Comparison of ENCODE assay signal across 34 cellular contexts in the genomic region with DNA sequence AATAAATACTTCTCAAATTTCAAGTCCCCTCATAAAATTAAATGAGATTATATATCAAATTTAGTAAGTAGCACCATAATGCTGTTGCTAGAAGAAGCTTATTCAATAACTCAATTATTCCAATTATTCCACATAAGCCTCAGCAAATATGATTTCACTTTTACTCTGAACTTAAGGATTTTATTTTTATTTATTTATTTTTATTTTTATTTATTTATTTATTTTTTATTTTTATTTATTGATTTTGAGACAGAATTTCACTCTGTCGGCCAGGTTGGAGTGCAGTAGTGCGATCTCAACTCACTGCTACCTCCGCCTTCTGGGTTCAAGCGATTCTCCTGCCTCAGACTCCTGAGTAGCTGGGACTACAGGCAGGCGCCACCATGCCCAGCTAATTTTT.
DNase-seq lines count a peak whose midpoint lies in the region; ATAC-seq, FAIRE-seq and TF ChIP-seq lines count a peak whose summit lies in the region.
"Had no signal": no experiment of that assay in that cellular context is flagged by ENCODE, and none has a peak within 500 bp of the region (broad histone marks: within the 10 kb centered on the region; RNA-seq: fewer than 3 reads in every experiment).

No MANE protein-coding gene starts in this region.

- FAIRE-seq in A204.1 (lab: Jason Lieb, UNC) (peak; percentile 14), small intestine (lab: Jason Lieb, UNC) (peak; percentile 30)
- FAIRE-seq: A549, D721Med had no signal

- H3K4me1 Mint-ChIP-seq in WTC11: no peaks in the 10 kb centered on the region
- H3K4me1 Mint-ChIP-seq: B cell; CD14-positive monocyte; CD4-positive, alpha-beta memory T cell; CD4-positive, CD25-positive, alpha-beta regulatory T cell; CD8-positive, alpha-beta memory T cell had no signal

- H3K9me3 ChIP-seq in small intestine (ENCODE audit: control insufficient read depth, low read depth): peaks cover 2% of the 10 kb centered on the region
- H3K9me3 ChIP-seq: BE2C had no signal

- no peak for ATAC-seq in WTC11
- ATAC-seq: A549; CD8-positive, alpha-beta T cell had no signal

- H3K4me1 ChIP-seq in small intestine (ENCODE audit: control insufficient read depth in 2 of 2, insufficient read depth in 1 of 2, low read depth in 1 of 2, low read length in 1 of 2): no peaks in the 10 kb centered on the region
- H3K4me1 ChIP-seq: A549; BE2C; BLaER1; BLaER1 treated with 17β-estradiol and CSF1 and Interleukin-3, amounts not matched to agents 10 nM and 100 nM; Caco-2 had no signal

- 94 to 96% (median 95%) methylated on average over 5 of the region's 5 CpGs for WGBS in small intestine, 3 donors

- TF ChIP-seq CTCF in WTC11 (IDR thresholded peaks at IDR 0.05): no peak

- CTCF ChIA-PET in WTC11 (lab: Charles Lee): no interaction called here

- H3K27ac ChIP-seq in small intestine (ENCODE audit: low read depth in 1 of 2, low read length in 1 of 2): no peak overlapping the region
- H3K27ac ChIP-seq in substantia nigra (ENCODE audit: low read depth, low read length, poor library complexity, severe bottlenecking): no peak overlapping the region
- H3K27ac ChIP-seq: 22Rv1; A549; BLaER1; BLaER1 treated with 17β-estradiol and CSF1 and Interleukin-3, amounts not matched to agents 10 nM and 100 nM; C4-2B had no signal

- peaks cover 23% of the 10 kb centered on the region for H3K36me3 Mint-ChIP-seq in WTC11
- H3K36me3 Mint-ChIP-seq: CD14-positive monocyte; CD4-positive, alpha-beta memory T cell; CD4-positive, CD25-positive, alpha-beta regulatory T cell; CD8-positive, alpha-beta memory T cell; CD8-positive, alpha-beta T cell had no signal

- no peak overlapping the region for H3K4me3 ChIP-seq in small intestine (ENCODE audit: low read depth in 1 of 2, low read length in 2 of 2)
- H3K4me3 ChIP-seq: A549; BLaER1; BLaER1 treated with 17β-estradiol and CSF1 and Interleukin-3, amounts not matched to agents 10 nM and 100 nM had no signal

- DNase-seq in WTC11 (ENCODE audit: low spot score) (no peak), small intestine (no peak), substantia nigra (lab: John Stamatoyannopoulos, UW) (no peak), D341Med (ENCODE audit: low spot score) (no peak), NCI-H748 (lab: John Stamatoyannopoulos, UW; ENCODE audit: unreplicated experiment) (no peak)
- DNase-seq: 8988T; ACHN; AML-193; BE2C; C1 segment of cervical spinal cord; Caco-2; Calu3; CD4-positive, alpha-beta T cell; CD4-positive, CD25-positive, alpha-beta regulatory T cell; CD8-positive, alpha-beta memory T cell; CD8-positive, alpha-beta T cell; COR-L47; DMS 273 treated with DMSO at 0.1 percent for 48 hours; DMS153; DMS53; DMS79; DMS79 treated with DMSO at 0.1 percent for 48 hours; DND-41; EL had no signal

- H3K27me3 Mint-ChIP-seq in WTC11 (ENCODE audit: low read depth): no peaks in the 10 kb centered on the region; the same call in 1 of the 2 replicates
- H3K27me3 Mint-ChIP-seq: B cell; CD4-positive, alpha-beta memory T cell; CD4-positive, alpha-beta T cell; CD4-positive, CD25-positive, alpha-beta regulatory T cell; CD8-positive, alpha-beta memory T cell had no signal

- no peak overlapping the region for H3K4me3 Mint-ChIP-seq in WTC11
- H3K4me3 Mint-ChIP-seq: B cell; CD14-positive monocyte; CD4-positive, alpha-beta memory T cell; CD4-positive, alpha-beta T cell; CD4-positive, CD25-positive, alpha-beta regulatory T cell; CD8-positive, alpha-beta memory T cell; CD8-positive, alpha-beta T cell had no signal

- no peak overlapping the region for H3K27ac Mint-ChIP-seq in WTC11
- H3K27ac Mint-ChIP-seq: B cell; CD14-positive monocyte; CD4-positive, alpha-beta memory T cell; CD4-positive, alpha-beta T cell; CD4-positive, CD25-positive, alpha-beta regulatory T cell; CD8-positive, alpha-beta memory T cell; CD8-positive, alpha-beta T cell had no signal

- H3K9me3 Mint-ChIP-seq in WTC11: peaks cover 35% of the 10 kb centered on the region

- H3K27me3 ChIP-seq in small intestine (ENCODE audit: control insufficient read depth in 2 of 2, insufficient read depth in 2 of 2, low read length in 2 of 2): no peaks in the 10 kb centered on the region
- H3K27me3 ChIP-seq: BE2C; BLaER1; BLaER1 treated with 17β-estradiol and CSF1 and Interleukin-3, amounts not matched to agents 10 nM and 100 nM had no signal

- POLR2A ChIA-PET in WTC11 (lab: Charles Lee): no interaction called here

- no peaks in the 10 kb centered on the region for H3K36me3 ChIP-seq in small intestine (ENCODE audit: control insufficient read depth in 2 of 2, insufficient read depth in 2 of 2, low read length in 2 of 2)
- H3K36me3 ChIP-seq: BE2C; BLaER1; BLaER1 treated with 17β-estradiol and CSF1 and Interleukin-3, amounts not matched to agents 10 nM and 100 nM had no signal

TF ChIP-seq in WTC11, 78 proteins besides CTCF, POLR2A, EP300 and RAD21:
- TF ChIP-seq HMGA2 (CRISPR knock-in tag; IDR thresholded peaks at IDR 0.05): peak; percentile 91
- TF ChIP-seq, protein P1, sequence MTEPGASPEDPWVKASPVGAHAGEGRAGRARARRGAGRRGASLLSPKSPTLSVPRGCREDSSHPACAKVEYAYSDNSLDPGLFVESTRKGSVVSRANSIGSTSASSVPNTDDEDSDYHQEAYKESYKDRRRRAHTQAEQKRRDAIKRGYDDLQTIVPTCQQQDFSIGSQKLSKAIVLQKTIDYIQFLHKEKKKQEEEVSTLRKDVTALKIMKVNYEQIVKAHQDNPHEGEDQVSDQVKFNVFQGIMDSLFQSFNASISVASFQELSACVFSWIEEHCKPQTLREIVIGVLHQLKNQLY (CRISPR knock-in tag; IDR thresholded peaks at IDR 0.05): no peak
